Comparison of ENCODE assay signal across 17 cellular contexts in the genomic region with DNA sequence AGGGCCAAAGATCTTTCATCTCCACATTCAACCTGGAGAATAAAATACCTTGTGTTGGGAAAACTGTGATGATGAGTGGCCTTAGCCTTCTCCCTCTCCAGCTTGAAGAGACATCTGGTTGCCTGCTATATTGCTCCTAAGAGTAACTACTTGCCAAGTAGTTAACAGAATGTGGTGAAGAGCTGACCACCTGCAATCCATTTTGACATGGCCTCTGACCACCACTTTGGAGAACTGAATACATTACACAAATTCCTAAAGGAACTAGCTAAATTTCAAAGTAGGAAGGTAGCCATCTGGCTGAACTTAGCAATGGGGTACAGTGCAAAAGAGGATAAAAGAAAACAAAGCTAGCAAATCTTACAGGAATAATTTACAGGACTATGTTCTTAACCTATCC.
"Had no signal": no experiment of that assay in that cellular context is flagged by ENCODE, and none has a peak within 500 bp of the region (broad histone marks: within the 10 kb centered on the region; RNA-seq: fewer than 3 reads in every experiment).

No MANE protein-coding gene starts in this region.

- H3K4me3 ChIP-seq: cardiac muscle cell, colonic mucosa, left ventricle myocardium inferior, tibial artery, vagina had no signal

- H3K27me3 ChIP-seq: cardiac muscle cell, colonic mucosa, tibial artery, vagina had no signal

- H3K27ac ChIP-seq: cardiac muscle cell, colonic mucosa, left ventricle myocardium inferior, tibial artery, vagina, VCaP had no signal

- H3K36me3 Mint-ChIP-seq: natural killer cell had no signal

- H3K4me1 ChIP-seq: colonic mucosa had no signal

- H3K9me3 ChIP-seq: colonic mucosa, left ventricle myocardium inferior, tibial artery, vagina had no signal

- H3K27me3 Mint-ChIP-seq: activated CD4-positive, alpha-beta memory T cell treated with anti-CD3 and anti-CD28 coated beads for 36 hours; stimulated activated memory B cell treated with anti-CD40 and anti-IgM and Interleukin-4, amounts not matched to agents 10 μg/mL and 1 μg/mL and 100 μg/mL, for 72 hours had no signal

- DNase-seq: activated CD4-positive, alpha-beta memory T cell treated with anti-CD3 and anti-CD28 coated beads for 36 hours; activated gamma-delta T cell; activated T-cell treated with anti-CD3 and anti-CD28 coated beads, Interleukin-2, amount 50 U/mL, for 72 hours; aorta; colonic mucosa; foreskin fibroblast; hippocampal formation; left ventricle myocardium inferior; natural killer cell; stimulated activated CD4-positive, alpha-beta T cell treated with anti-CD3 and anti-CD28 coated beads, Interleukin-2, amount 100 ng/mL, for 48 hours; T1000; tibial artery had no signal

- H3K4me3 Mint-ChIP-seq: activated CD4-positive, alpha-beta memory T cell treated with anti-CD3 and anti-CD28 coated beads for 36 hours; activated T-cell treated with anti-CD3 and anti-CD28 coated beads, Interleukin-2, amount 50 U/mL, for 72 hours; natural killer cell; stimulated activated memory B cell treated with anti-CD40 and anti-IgM and Interleukin-4, amounts not matched to agents 10 μg/mL and 1 μg/mL and 100 μg/mL, for 72 hours had no signal

- ATAC-seq: activated T-cell treated with anti-CD3 and anti-CD28 coated beads, Interleukin-2, amount 50 U/mL, for 72 hours; esophagus mucosa; natural killer cell; stimulated activated memory B cell treated with anti-CD40 and anti-IgM and Interleukin-4, amounts not matched to agents 10 μg/mL and 1 μg/mL and 100 μg/mL, for 72 hours had no signal

- H3K9me3 Mint-ChIP-seq: natural killer cell; stimulated activated memory B cell treated with anti-CD40 and anti-IgM and Interleukin-4, amounts not matched to agents 10 μg/mL and 1 μg/mL and 100 μg/mL, for 72 hours had no signal

- H3K27ac Mint-ChIP-seq: activated CD4-positive, alpha-beta memory T cell treated with anti-CD3 and anti-CD28 coated beads for 36 hours; activated T-cell treated with anti-CD3 and anti-CD28 coated beads, Interleukin-2, amount 50 U/mL, for 72 hours; natural killer cell; stimulated activated memory B cell treated with anti-CD40 and anti-IgM and Interleukin-4, amounts not matched to agents 10 μg/mL and 1 μg/mL and 100 μg/mL, for 72 hours had no signal

- H3K36me3 ChIP-seq: colonic mucosa, vagina had no signal
